Comparison of ENCODE assay signal across 8 cellular contexts in genomic region chr6:28211840-28212509, GRCh38. TPM values are rescaled to one million over a fixed set of nuclear protein-coding genes. Genes with fewer than 3 reads are reported as not detected.
DNase-seq lines count a peak whose midpoint lies in the region; ATAC-seq and TF ChIP-seq lines count a peak whose summit lies in the region.

No MANE protein-coding gene starts in this region.

- peak overlapping the region; percentile 41 for H3K4me3 ChIP-seq in A673 (ENCODE audit: low read depth, low read length, poor library complexity, severe bottlenecking)
- peak overlapping the region; percentile 85 for H3K4me3 ChIP-seq in OCI-LY3 (ENCODE audit: low read length)
- peak overlapping the region in 5 of 8 donors; percentile 1 to 47 (median 16) for H3K4me3 ChIP-seq in spleen
- H3K4me3 ChIP-seq in WERI-Rb-1 (ENCODE audit: low read depth, low read length): no peak overlapping the region

- no peaks in the 10 kb centered on the region for H3K79me2 ChIP-seq in OCI-LY3 (ENCODE audit: low read length)

- DNase-seq in A673 (ENCODE audit: low spot score) (no peak), erythroblast (lab: John Stamatoyannopoulos, UW) (peak; percentile 66 to 70), spleen (no peak), NCI-H2081 treated with DMSO at 0.1 percent for 48 hours (lab: John Stamatoyannopoulos, UW) (no peak), WERI-Rb-1 (no peak), DMS53 treated with DMSO at 0.1 percent for 48 hours (lab: John Stamatoyannopoulos, UW; ENCODE audit: unreplicated experiment) (no peak)

- peaks cover 3% of the 10 kb centered on the region for H3K4me1 ChIP-seq in A673 (ENCODE audit: insufficient read depth, low read length, poor library complexity, severe bottlenecking)
- peaks cover 14% of the 10 kb centered on the region for H3K4me1 ChIP-seq in OCI-LY3 (ENCODE audit: low read length)
- H3K4me1 ChIP-seq in spleen: peaks cover 7 to 31% (median 27%) of the 10 kb centered on the region in 6 donors

- H3K27ac ChIP-seq in A673 (ENCODE audit: low read depth, low read length, poor library complexity, severe bottlenecking) (no peak overlapping the region), OCI-LY3 (ENCODE audit: low read length) (peak overlapping the region; percentile 49), spleen (peak overlapping the region in 5 of 8 donors; percentile 5 to 57 (median 47)), WERI-Rb-1 (no peak overlapping the region)

- TF ChIP-seq CTCF in A673 (conservative IDR thresholded peaks at IDR 0.05; ENCODE audit: low read depth, low read length) (no peak), OCI-LY3 (IDR thresholded peaks at IDR 0.05; ENCODE audit: low read depth, low read length) (no peak), spleen (IDR thresholded peaks at IDR 0.05 in 8 of 11, conservative IDR thresholded peaks at IDR 0.05 in 3 of 11) (no peak), WERI-Rb-1 (IDR thresholded peaks at IDR 0.05; ENCODE audit: low read depth, low read length) (no peak)

- intact Hi-C loops in A673 (cut with micrococcal nuclease; ENCODE audit: unreplicated experiment) (loop anchor here (5.0 kb wide), 1 partner anchor 310 kb away; no protein-coding TSS in a partner anchor), spleen (cut with DNase I; ENCODE audit: low total_unique reads) (no loop called here)

- TF ChIP-seq POLR2A in erythroblast (IDR thresholded peaks at IDR 0.05; ENCODE audit: low read length) (no peak), spleen (IDR thresholded peaks at IDR 0.05) (no peak)

- CTCF ChIA-PET in A673 (lab: Charles Lee): no interaction called here

- no peaks in the 10 kb centered on the region for H3K9me3 ChIP-seq in A673 (ENCODE audit: low read depth, low read length, poor library complexity, severe bottlenecking)
- no peaks in the 10 kb centered on the region for H3K9me3 ChIP-seq in OCI-LY3 (ENCODE audit: insufficient read depth, low read length)
- peaks cover 0 to 11% (median 0%) of the 10 kb centered on the region in 8 donors for H3K9me3 ChIP-seq in spleen
- no peaks in the 10 kb centered on the region for H3K9me3 ChIP-seq in WERI-Rb-1 (ENCODE audit: severe bottlenecking)

- WGBS in spleen, 5 donors: 6 to 11% (median 8%) methylated on average over 16 of the region's 16 CpGs

- peak overlapping the region; percentile 66 for H3K9ac ChIP-seq in OCI-LY3 (ENCODE audit: low read length)

- no peaks in the 10 kb centered on the region for H3K27me3 ChIP-seq in A673 (replicated peaks; ENCODE audit: insufficient read depth, low read depth, low read length, poor library complexity)
- H3K27me3 ChIP-seq in OCI-LY3 (ENCODE audit: low read depth, low read length): no peaks in the 10 kb centered on the region
- peaks cover 7 to 96% (median 82%) of the 10 kb centered on the region in 7 donors for H3K27me3 ChIP-seq in spleen (replicated peaks in 1 of 7)
- H3K27me3 ChIP-seq in WERI-Rb-1 (ENCODE audit: insufficient read depth, low read depth, severe bottlenecking): no peaks in the 10 kb centered on the region

- H4K20me1 ChIP-seq in OCI-LY3 (ENCODE audit: insufficient read depth, low read length): no peaks in the 10 kb centered on the region

- H3K4me2 ChIP-seq in OCI-LY3 (ENCODE audit: low read length): peak overlapping the region; percentile 60

- ATAC-seq in GM21360 (IDR thresholded peaks at IDR 0.05; ENCODE audit: unreplicated experiment): peak; percentile 29

- POLR2A ChIA-PET in A673 (lab: Charles Lee; ENCODE audit: low non-redundant PET): no interaction called here

- H3K36me3 ChIP-seq in A673 (ENCODE audit: insufficient read depth, low read length, poor library complexity, severe bottlenecking) (no peaks in the 10 kb centered on the region), OCI-LY3 (replicated peaks; ENCODE audit: low read depth, low read length) (no peaks in the 10 kb centered on the region), spleen (no peaks in the 10 kb centered on the region), WERI-Rb-1 (no peaks in the 10 kb centered on the region)

- no TSS peak for BruUV-seq in A673 (replicated peaks; lab: Mats Ljungman, UMichigan)

- peak overlapping the region; percentile 90 for H2AFZ ChIP-seq in OCI-LY3 (ENCODE audit: low read depth, low read length)

RNA-seq across cellular contexts. Expression of gene ZSCAN9, which starts 13.1 kb away (rescaled TPM):
- 13.3 and 15.1 TPM in 2 replicates for total RNA-seq in A673 (2021)
- total RNA-seq in spleen: 10 to 100 TPM; 11.2 to 25.7 (median 15.4) TPM
- 10 to 100 TPM in 2 of 3 donors, 1 to 10 TPM in 1; 6.9 to 13.8 (median 10.2) TPM for polyA plus RNA-seq in spleen

RNA-seq across cellular contexts. Expression of gene ZKSCAN4, which starts 40.1 kb away (rescaled TPM):
- total RNA-seq in A673 (2021): 6.4 and 6.6 TPM in 2 replicates
- 10 to 100 TPM in 6 of 7 donors, 1 to 10 TPM in 1; 8.5 to 13.7 (median 12.5) TPM for total RNA-seq in spleen
- polyA plus RNA-seq in spleen: 1 to 10 TPM; 5.2 to 8.0 (median 6.8) TPM

RNA-seq across cellular contexts. Expression of gene NKAPL, which starts 47.1 kb away (rescaled TPM):
- total RNA-seq in A673 (2021): not detected in 2 replicates
- 1 to 10 TPM in 4 of 7 donors, under 1 TPM in 3; 0.64 to 3.1 (median 1.4) TPM for total RNA-seq in spleen
- polyA plus RNA-seq in spleen: 1 to 10 TPM; 1.2 to 1.7 (median 1.4) TPM

RNA-seq across cellular contexts. Expression of gene ZSCAN26, which starts 55.0 kb away (rescaled TPM):
- total RNA-seq in A673 (2021) (15.1 and 19.9 TPM in 2 replicates), spleen (10 to 100 TPM; 14.4 to 46.3 (median 26.6) TPM)
- polyA plus RNA-seq in spleen: 10 to 100 TPM in 2 of 3 donors, 1 to 10 TPM in 1; 9.5 to 12.8 (median 12.4) TPM

Comparison
In these comparisons a context has a peak if more than half of its experiments do, and no peak if none do; other contexts are left out.
1. DNase-seq: peak in erythroblast (2 of 2); none in A673 (single experiment), spleen (single experiment), NCI-H2081 treated with DMSO at 0.1 percent for 48 hours (single experiment), WERI-Rb-1 (single experiment) and DMS53 treated with DMSO at 0.1 percent for 48 hours (single experiment).
2. H3K27ac ChIP-seq: peak in OCI-LY3 (single experiment) and spleen (5 of 8); none in A673 (single experiment) and WERI-Rb-1 (single experiment).